Comparison of ENCODE assay signal across 21 cellular contexts in genomic region chr4:6052679-6053078, GRCh38. TPM values are rescaled to one million over a fixed set of nuclear protein-coding genes. Genes with fewer than 3 reads are reported as not detected.
DNase-seq lines count a peak whose midpoint lies in the region; ATAC-seq, FAIRE-seq and TF ChIP-seq lines count a peak whose summit lies in the region.
"Had no signal": no experiment of that assay in that cellular context is flagged by ENCODE, and none has a peak within 500 bp of the region (broad histone marks: within the 10 kb centered on the region; RNA-seq: fewer than 3 reads in every experiment).

No MANE protein-coding gene starts in this region.

- peaks cover 4% of the 10 kb centered on the region; the same call in 1 of the 3 replicates for H3K4me1 Mint-ChIP-seq in GM23338
- no peaks in the 10 kb centered on the region for H3K4me1 Mint-ChIP-seq in activated T-cell treated with anti-CD3 and anti-CD28 coated beads, Interleukin-2, amount 50 U/mL, for 24 hours (ENCODE audit: low read depth)

- no peak for TF ChIP-seq RAD21 in A549 (conservative IDR thresholded peaks at IDR 0.05 in 1 of 2, IDR thresholded peaks at IDR 0.05 in 1 of 2)

- no peak overlapping the region for H3K27ac ChIP-seq in A549
- no peak overlapping the region for H3K27ac ChIP-seq in GM23338 (ENCODE audit: low read depth)
- H3K27ac ChIP-seq in PC-3 (ENCODE audit: low read length), result no peak overlapping the region
- H3K27ac ChIP-seq in mesendoderm (ENCODE audit: low read depth, low read length), result no peak overlapping the region
- H3K27ac ChIP-seq: BLaER1 treated with 17β-estradiol and CSF1 and Interleukin-3, amounts not matched to agents 10 nM and 100 nM; KMS-11 had no signal

- H3K4me3 ChIP-seq in A549, result no peak overlapping the region
- H3K4me3 ChIP-seq in GM23338, result no peak overlapping the region
- no peak overlapping the region for H3K4me3 ChIP-seq in PC-3 (ENCODE audit: low read length)
- no peak overlapping the region for H3K4me3 ChIP-seq in mesendoderm (ENCODE audit: low read length)
- H3K4me3 ChIP-seq: BLaER1 treated with 17β-estradiol and CSF1 and Interleukin-3, amounts not matched to agents 10 nM and 100 nM had no signal

- TF ChIP-seq POLR2A in A549 (IDR thresholded peaks at IDR 0.05; ENCODE audit: low read length), result no peak

- H4K8ac ChIP-seq in mesendoderm (ENCODE audit: low read depth, low read length), result no peak overlapping the region

- FAIRE-seq in A549 (lab: Jason Lieb, UNC), result no peak

- no peak for TF ChIP-seq CTCF in A549 (IDR thresholded peaks at IDR 0.05)
- TF ChIP-seq CTCF in GM23338 (conservative IDR thresholded peaks at IDR 0.05; ENCODE audit: low read depth in 2 of 2), result no peak
- no peak for TF ChIP-seq CTCF in PC-3 (conservative IDR thresholded peaks at IDR 0.05; ENCODE audit: low read depth, low read length)

- peaks cover 8% of the 10 kb centered on the region for H3K36me3 Mint-ChIP-seq in GM23338 (ENCODE audit: low read depth)
- no peaks in the 10 kb centered on the region for H3K36me3 Mint-ChIP-seq in activated T-cell treated with anti-CD3 and anti-CD28 coated beads, Interleukin-2, amount 50 U/mL, for 24 hours (ENCODE audit: low read depth)

- no peak overlapping the region for H2BK5ac ChIP-seq in mesendoderm (ENCODE audit: low read length)

- H3K79me1 ChIP-seq in mesendoderm (ENCODE audit: low read length), result no peaks in the 10 kb centered on the region

- CTCF ChIA-PET in A549 (lab: Yijun Ruan, JAX), result no interaction called here
- CTCF ChIA-PET in PC-3 (lab: Charles Lee), result no interaction called here

- 0 out of 3 replicates have a peak, but pooled peaks cover under 1% of the 10 kb centered on the region for H3K9me3 ChIP-seq in A549
- no peaks in the 10 kb centered on the region for H3K9me3 ChIP-seq in PC-3 (ENCODE audit: low read length)

- H3K36me3 ChIP-seq in GM23338 (ENCODE audit: insufficient read depth) (no peaks in the 10 kb centered on the region), PC-3 (ENCODE audit: low read depth, low read length) (no peaks in the 10 kb centered on the region), mesendoderm (ENCODE audit: control insufficient read depth, insufficient read depth, low read length) (no peaks in the 10 kb centered on the region)

- no peak overlapping the region for H3K4me3 Mint-ChIP-seq in GM23338
- no peak overlapping the region for H3K4me3 Mint-ChIP-seq in activated T-cell treated with anti-CD3 and anti-CD28 coated beads, Interleukin-2, amount 50 U/mL, for 24 hours
- H3K4me3 Mint-ChIP-seq: CD8-positive, alpha-beta memory T cell; T-cell had no signal

- peak overlapping the region; percentile 63 for H3K27ac Mint-ChIP-seq in GM23338
- no peak overlapping the region for H3K27ac Mint-ChIP-seq in activated T-cell treated with anti-CD3 and anti-CD28 coated beads, Interleukin-2, amount 50 U/mL, for 24 hours
- H3K27ac Mint-ChIP-seq: T-cell had no signal

- H3K9me3 Mint-ChIP-seq in GM23338, result peaks cover 8% of the 10 kb centered on the region
- H3K9me3 Mint-ChIP-seq in activated T-cell treated with anti-CD3 and anti-CD28 coated beads, Interleukin-2, amount 50 U/mL, for 24 hours, result peaks cover 4% of the 10 kb centered on the region
- H3K9me3 Mint-ChIP-seq: CD8-positive, alpha-beta memory T cell had no signal

- in situ Hi-C loops in ACHN (cut with HindIII; ENCODE audit: low pct_ligation_motif_present, low pct_unique_long_range_greater_than_20kb, low sequenced_read_pairs), result no loop called here

- H3K9ac ChIP-seq in PC-3 (ENCODE audit: low read length) (no peak overlapping the region), mesendoderm (ENCODE audit: low read length) (no peak overlapping the region)
- H3K9ac ChIP-seq: BLaER1 treated with 17β-estradiol and CSF1 and Interleukin-3, amounts not matched to agents 10 nM and 100 nM; KMS-11 had no signal

- H2BK120ac ChIP-seq in mesendoderm (ENCODE audit: low read depth, low read length), result no peak overlapping the region

- no peaks in the 10 kb centered on the region for H3F3A ChIP-seq in GM23338 (replicated peaks; ENCODE audit: low read depth)
- H3F3A ChIP-seq in PC-3 (ENCODE audit: low read length, unreplicated experiment), result no peaks in the 10 kb centered on the region

- H3K9me2 ChIP-seq in GM23338 (ENCODE audit: insufficient read depth), result no peaks in the 10 kb centered on the region
- no peaks in the 10 kb centered on the region for H3K9me2 ChIP-seq in PC-3 (replicated peaks; ENCODE audit: low read length)

- H2AFZ ChIP-seq in GM23338 (no peak overlapping the region), PC-3 (ENCODE audit: low read length) (no peak overlapping the region)

- no peak for TF ChIP-seq EP300 in A549 (IDR thresholded peaks at IDR 0.05)

- H3K23ac ChIP-seq in mesendoderm (ENCODE audit: low read length), result no peak overlapping the region

- intact Hi-C loops in PC-3 (cut with micrococcal nuclease), result no loop called here

- DNase-seq in A549 (ENCODE audit: low read depth in 1 of 2, low spot score in 1 of 2) (peak in 1 of 2 experiments; percentile 26), GM23338 (ENCODE audit: low spot score) (no peak), PC-3 (peak; percentile 13), mesendoderm (peak; percentile 26), NCI-H510A (lab: John Stamatoyannopoulos, UW) (no peak), inferior parietal cortex (ENCODE audit: extremely low spot score) (no peak), ACHN (no peak)
- DNase-seq in activated T-cell treated with anti-CD3 and anti-CD28 coated beads, Interleukin-2, amount 50 U/mL, for 24 hours, result no peak
- DNase-seq: CD8-positive, alpha-beta memory T cell; NCI-H1417; NCI-H1694 treated with DMSO at 0.1 percent for 48 hours; NCI-H2081 treated with DMSO at 0.1 percent for 48 hours; NCI-H446; NCI-H748 treated with DMSO at 0.1 percent for 48 hours; T-cell had no signal

- H2BK15ac ChIP-seq in mesendoderm (replicated peaks; ENCODE audit: low read depth), result no peak overlapping the region

- no peak overlapping the region for H4K5ac ChIP-seq in mesendoderm (ENCODE audit: low read length)

- 0 out of 3 replicates have a peak, but pooled peaks cover 3% of the 10 kb centered on the region for H3K4me1 ChIP-seq in A549
- H3K4me1 ChIP-seq in GM23338 (ENCODE audit: insufficient read depth), result no peaks in the 10 kb centered on the region
- no peaks in the 10 kb centered on the region for H3K4me1 ChIP-seq in PC-3 (ENCODE audit: insufficient read depth, low read length)
- no peaks in the 10 kb centered on the region for H3K4me1 ChIP-seq in mesendoderm (ENCODE audit: control insufficient read depth, low read depth, low read length)

- H3K27me3 ChIP-seq in GM23338 (ENCODE audit: insufficient read depth) (no peaks in the 10 kb centered on the region), PC-3 (ENCODE audit: low read length) (peaks cover 7% of the 10 kb centered on the region; the same call in 1 of the 2 replicates), mesendoderm (ENCODE audit: insufficient read depth, low read length, poor library complexity) (no peaks in the 10 kb centered on the region)
- H3K27me3 ChIP-seq: BLaER1 treated with 17β-estradiol and CSF1 and Interleukin-3, amounts not matched to agents 10 nM and 100 nM had no signal

- no peak overlapping the region for H3K4ac ChIP-seq in mesendoderm (ENCODE audit: low read depth, low read length)

- 26% methylated on average over 6 of the region's 6 CpGs for WGBS in A549 (ENCODE audit: missing lambda C conversion rate)
- WGBS in mesendoderm (ENCODE audit: extremely low coverage, insufficient coverage, low lambda C conversion rate), result no CpG with 5 or more reads among the region's 6 CpGs

- no peak overlapping the region for H3K56ac ChIP-seq in mesendoderm (ENCODE audit: low read length)

- H3K79me2 ChIP-seq in GM23338 (replicated peaks; ENCODE audit: insufficient read depth), result no peaks in the 10 kb centered on the region
- no peaks in the 10 kb centered on the region for H3K79me2 ChIP-seq in PC-3 (ENCODE audit: low read length)
- no peaks in the 10 kb centered on the region for H3K79me2 ChIP-seq in mesendoderm (ENCODE audit: control insufficient read depth, insufficient read depth, low read length)

- H3K4me2 ChIP-seq in A549, result peak overlapping the region; percentile 21; the same call in 1 of the 3 replicates
- H3K4me2 ChIP-seq in GM23338, result no peak overlapping the region
- H3K4me2 ChIP-seq in PC-3 (ENCODE audit: low read length), result no peak overlapping the region
- no peak overlapping the region for H3K4me2 ChIP-seq in mesendoderm (ENCODE audit: low read length)
- H3K4me2 ChIP-seq: BLaER1 treated with 17β-estradiol and CSF1 and Interleukin-3, amounts not matched to agents 10 nM and 100 nM; KMS-11 had no signal

- POLR2A ChIA-PET in A549 (lab: Yijun Ruan, JAX), result no interaction called here
- POLR2A ChIA-PET in PC-3 (lab: Charles Lee; ENCODE audit: unreplicated experiment), result no interaction called here

- H4K20me1 ChIP-seq in GM23338 (replicated peaks; ENCODE audit: insufficient read depth), result no peaks in the 10 kb centered on the region
- no peaks in the 10 kb centered on the region for H4K20me1 ChIP-seq in PC-3 (ENCODE audit: low read length)
- H4K20me1 ChIP-seq: BLaER1 treated with 17β-estradiol and CSF1 and Interleukin-3, amounts not matched to agents 10 nM and 100 nM had no signal

- no TSS peak for BruUV-seq in PC-3 (replicated peaks; lab: Mats Ljungman, UMichigan)

- no peak overlapping the region for H3K18ac ChIP-seq in mesendoderm (ENCODE audit: low read length)

- H2AK5ac ChIP-seq in mesendoderm (ENCODE audit: low read length), result no peak overlapping the region

- ATAC-seq in A549 (no peak), GM23338 (no peak), PC-3 (no peak)
- ATAC-seq: Panc1, SK-N-SH treated with all-trans-retinoic acid at 6 μM for 48 hours, T-cell had no signal

- H3K27me3 Mint-ChIP-seq in GM23338 (ENCODE audit: insufficient read depth, low read depth, poor library complexity), result no peaks in the 10 kb centered on the region
- H3K27me3 Mint-ChIP-seq in activated T-cell treated with anti-CD3 and anti-CD28 coated beads, Interleukin-2, amount 50 U/mL, for 24 hours, result no peaks in the 10 kb centered on the region

TF ChIP-seq in A549, 52 proteins besides CTCF, POLR2A, EP300 and RAD21 (continues in another document):
- TF ChIP-seq MAZ (IDR thresholded peaks at IDR 0.05; ENCODE audit: borderline replicate concordance, low read depth, low read length) (no peak), EHMT2 (IDR thresholded peaks at IDR 0.05; ENCODE audit: low read depth) (no peak)

TF ChIP-seq in GM23338, 12 proteins besides CTCF, POLR2A, EP300 and RAD21 (continues in another document):
- TF ChIP-seq JUNB (IDR thresholded peaks at IDR 0.05; ENCODE audit: unreplicated experiment) (no peak), NANOG (IDR thresholded peaks at IDR 0.05; ENCODE audit: borderline replicate concordance) (no peak), CREB1 (CRISPR knock-in tag; IDR thresholded peaks at IDR 0.05; ENCODE audit: low read depth) (no peak)

RNA-seq across cellular contexts. Expression of gene C4orf50, which starts 34.4 kb away (rescaled TPM):
- polyA plus RNA-seq in A549 (2011; rRNA removed) (not detected in 2 replicates), A549 (2017; fragmentation: RNase III; extraction: RNeasy Plus Mini Kit Qiagen cat#74134 plus additional on column Dnase treatment) (not detected in 3 replicates), GM23338 (2016; fragmentation: Nextera tagmentation; extraction: Ambion mirVana) (0.06 TPM in 1 of 2 replicates, not detected in the other)
- polyA plus RNA-seq in A549 (2012; cell fraction: cytosol; rRNA removed), result not detected in 2 replicates
- not detected in 2 replicates for polyA plus RNA-seq in A549 (2012; cell fraction: nucleus; rRNA removed)
- polyA minus RNA-seq in A549 (2011; rRNA and poly(A)+ RNA removed), result not detected in 2 replicates
- total RNA-seq in GM23338 (2014; rRNA removed; shearing (Covaris generic)), result 0.19 and 0.31 TPM in 2 replicates
- total RNA-seq in PC-3 (2014; rRNA removed), result not detected in 2 replicates
- 0.15 TPM for polyA plus RNA-seq in mesendoderm (2013, experiment 1 of 2)
- 0.15 TPM for polyA plus RNA-seq in mesendoderm (2013, experiment 2 of 2)
- total RNA-seq: A673, HT1080 had no signal

Comparison
In these comparisons a context has a peak if more than half of its experiments do, and no peak if none do; other contexts are left out.
1. DNase-seq: peak in PC-3 (single experiment) and mesendoderm (single experiment); none in GM23338 (single experiment), activated T-cell treated with anti-CD3 and anti-CD28 coated beads, Interleukin-2, amount 50 U/mL, for 24 hours (single experiment), NCI-H510A (single experiment), inferior parietal cortex (single experiment) and ACHN (single experiment).